ENCODE assay signal across 14 cellular contexts in the genomic region with DNA sequence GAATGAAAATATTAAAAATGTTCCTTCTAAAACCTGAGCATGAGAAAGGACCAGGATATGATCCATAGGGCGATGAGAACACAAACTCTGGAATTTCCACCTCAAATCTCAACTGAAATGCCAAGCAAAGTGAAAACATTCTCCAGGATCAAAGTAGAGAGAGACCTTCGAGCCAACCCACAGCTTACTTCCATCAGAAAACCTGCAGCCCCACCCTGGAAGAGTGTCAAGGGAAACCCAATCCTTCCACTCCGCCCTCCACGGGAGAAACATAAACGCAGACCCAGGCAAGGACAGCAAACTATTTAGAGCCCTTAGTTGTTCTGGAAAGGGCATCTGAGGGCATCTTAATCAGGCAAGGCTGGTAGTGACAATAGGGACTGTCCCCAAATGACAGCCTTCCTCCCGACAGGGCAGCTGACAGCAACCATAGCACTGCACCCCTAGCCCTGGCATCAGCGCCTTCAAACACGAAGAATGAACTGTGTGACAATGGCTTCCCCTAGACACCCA. TPM values are rescaled to one million over a fixed set of nuclear protein-coding genes. Genes with fewer than 3 reads are reported as not detected.
DNase-seq lines count a peak whose midpoint lies in the region; ATAC-seq and TF ChIP-seq lines count a peak whose summit lies in the region.
"Had no signal": no experiment of that assay in that cellular context is flagged by ENCODE, and none has a peak within 500 bp of the region (broad histone marks: within the 10 kb centered on the region; RNA-seq: fewer than 3 reads in every experiment).

No MANE protein-coding gene starts in this region.

- H3K4me1 Mint-ChIP-seq in nephron progenitor cell: peaks cover 60% of the 10 kb centered on the region
- H3K4me1 Mint-ChIP-seq: activated naive CD4-positive, alpha-beta T cell treated with anti-CD3 and anti-CD28 coated beads, Interleukin-2, amount 10 ng/mL, durations not matched to agents 7 days and 5 days had no signal

- TF ChIP-seq CTCF in epithelial cell of esophagus (IDR thresholded peaks at IDR 0.05; ENCODE audit: insufficient read depth, low read depth, low read length, missing control alignments) (no peak), nephron progenitor cell (IDR thresholded peaks at IDR 0.05) (no peak)

- no peaks in the 10 kb centered on the region for H3K9me3 ChIP-seq in effector memory CD4-positive, alpha-beta T cell (ENCODE audit: control insufficient read depth, low read length)
- H3K9me3 ChIP-seq: prostate gland had no signal

- H3K4me3 ChIP-seq in epithelial cell of esophagus (ENCODE audit: low read length): no peak overlapping the region
- H3K4me3 ChIP-seq in effector memory CD4-positive, alpha-beta T cell (ENCODE audit: insufficient read depth, low read depth, low read length, poor library complexity, severe bottlenecking): no peak overlapping the region
- H3K4me3 ChIP-seq: prostate gland had no signal

- H3K27ac ChIP-seq in effector memory CD4-positive, alpha-beta T cell (ENCODE audit: insufficient read depth, low read length, poor library complexity, severe bottlenecking): no peak overlapping the region
- H3K27ac ChIP-seq: prostate gland, RWPE1 had no signal

- no peaks in the 10 kb centered on the region for H3K4me1 ChIP-seq in effector memory CD4-positive, alpha-beta T cell (ENCODE audit: control insufficient read depth, insufficient read depth, low read length, poor library complexity, severe bottlenecking)
- H3K4me1 ChIP-seq: prostate gland had no signal

- DNase-seq in Daoy (ENCODE audit: low read depth): peak; percentile 82
- DNase-seq in NCI-H226: peak; percentile 71
- DNase-seq in epithelial cell of esophagus (ENCODE audit: low read depth): peak; percentile 49
- no peak for DNase-seq in nephron progenitor cell
- DNase-seq in SHP77 (lab: John Stamatoyannopoulos, UW): no peak
- no peak for DNase-seq in effector memory CD4-positive, alpha-beta T cell
- DNase-seq: activated CD4-positive, CD25-positive, alpha-beta regulatory T cell treated with anti-CD3 and anti-CD28 coated beads, Interleukin-2, amount 50 U/mL, for 72 hours; activated naive CD4-positive, alpha-beta T cell treated with anti-CD3 and anti-CD28 coated beads, Interleukin-2, amount 10 ng/mL, durations not matched to agents 7 days and 5 days; kidney; NCI-H2081 treated with DMSO at 0.1 percent for 48 hours had no signal

- peaks cover 46% of the 10 kb centered on the region for H3K36me3 ChIP-seq in effector memory CD4-positive, alpha-beta T cell (ENCODE audit: control insufficient read depth, insufficient read depth, low read length)

- H3K27me3 Mint-ChIP-seq in nephron progenitor cell (ENCODE audit: low read depth, poor library complexity): no peaks in the 10 kb centered on the region
- H3K27me3 Mint-ChIP-seq: activated naive CD4-positive, alpha-beta T cell treated with anti-CD3 and anti-CD28 coated beads, Interleukin-2, amount 10 ng/mL, durations not matched to agents 7 days and 5 days had no signal

- H3K27ac Mint-ChIP-seq in nephron progenitor cell: peak overlapping the region; percentile 15
- H3K27ac Mint-ChIP-seq: activated naive CD4-positive, alpha-beta T cell treated with anti-CD3 and anti-CD28 coated beads, Interleukin-2, amount 10 ng/mL, durations not matched to agents 7 days and 5 days had no signal

- H3K36me3 Mint-ChIP-seq in nephron progenitor cell (ENCODE audit: low read depth): peaks cover 94% of the 10 kb centered on the region

- no peaks in the 10 kb centered on the region for H3K27me3 ChIP-seq in effector memory CD4-positive, alpha-beta T cell (replicated peaks; ENCODE audit: control insufficient read depth, insufficient read depth, low read length, poor library complexity, severe bottlenecking)

- H3K4me3 Mint-ChIP-seq in nephron progenitor cell: no peak overlapping the region
- H3K4me3 Mint-ChIP-seq: activated naive CD4-positive, alpha-beta T cell treated with anti-CD3 and anti-CD28 coated beads, Interleukin-2, amount 10 ng/mL, durations not matched to agents 7 days and 5 days had no signal

- H3K9me3 Mint-ChIP-seq in nephron progenitor cell: peaks cover 25% of the 10 kb centered on the region
- H3K9me3 Mint-ChIP-seq: activated naive CD4-positive, alpha-beta T cell treated with anti-CD3 and anti-CD28 coated beads, Interleukin-2, amount 10 ng/mL, durations not matched to agents 7 days and 5 days had no signal

- ATAC-seq in HG03045 (IDR thresholded peaks at IDR 0.05; ENCODE audit: unreplicated experiment): no peak
- no peak for ATAC-seq in GM21447 (IDR thresholded peaks at IDR 0.05; ENCODE audit: unreplicated experiment)

RNA-seq across cellular contexts. Expression of gene SLC15A4, which starts 21.8 kb away (rescaled TPM):
- 41.4 and 44.4 TPM in 2 replicates for total RNA-seq in Daoy (2014; rRNA removed; shearing (Covaris generic))

RNA-seq across cellular contexts. Expression of gene GLT1D1, which starts 51.3 kb away (rescaled TPM):
- 1.2 and 1.9 TPM in 2 replicates for total RNA-seq in Daoy (2014; rRNA removed; shearing (Covaris generic))

Comparison
In these comparisons a context has a peak if more than half of its experiments do, and no peak if none do; other contexts are left out.
1. DNase-seq: peak in Daoy (single experiment), NCI-H226 (single experiment) and epithelial cell of esophagus (single experiment); none in nephron progenitor cell (single experiment), SHP77 (0 of 2) and effector memory CD4-positive, alpha-beta T cell (0 of 3).